ENCODE assay signal across 24 cellular contexts in genomic region chr4:138078264-138078663, GRCh38.
"Had no signal": no experiment of that assay in that cellular context is flagged by ENCODE, and none has a peak within 500 bp of the region (broad histone marks: within the 10 kb centered on the region; RNA-seq: fewer than 3 reads in every experiment).

No MANE protein-coding gene starts in this region.

- H3K9me3 ChIP-seq: esophagus squamous epithelium, pancreas, psoas muscle, right atrium auricular region, thyroid gland had no signal

- H3K4me1 ChIP-seq: esophagus squamous epithelium, foreskin keratinocyte, pancreas, psoas muscle, right atrium auricular region, thyroid gland had no signal

- H3K27me3 ChIP-seq: brain microvascular endothelial cell, esophagus squamous epithelium, foreskin keratinocyte, pancreas, right atrium auricular region, thyroid gland had no signal

- H3K4me3 ChIP-seq: esophagus squamous epithelium, pancreas, psoas muscle, right atrium auricular region, thyroid gland had no signal

- H3K27ac ChIP-seq: brain microvascular endothelial cell, esophagus squamous epithelium, foreskin keratinocyte, pancreas, psoas muscle, right atrium auricular region, thyroid gland, VCaP had no signal

- DNase-seq: activated CD4-positive, alpha-beta T cell treated with anti-CD3 and anti-CD28 coated beads, Interleukin-2, amount 10 ng/mL, durations not matched to agents 7 days and 5 days; activated CD4-positive, CD25-positive, alpha-beta regulatory T cell treated with anti-CD3 and anti-CD28 coated beads, Interleukin-2, amount 50 U/mL, for 72 hours; activated CD8-positive, alpha-beta memory T cell treated with anti-CD3 and anti-CD28 coated beads, Interleukin-2, amount 10 ng/mL, durations not matched to agents 7 days and 5 days; activated CD8-positive, alpha-beta T cell treated with anti-CD3 and anti-CD28 coated beads for 36 hours; activated effector memory CD4-positive, alpha-beta T cell treated with anti-CD3 and anti-CD28 coated beads, Interleukin-2, amount 50 U/mL, for 16 hours; activated naive CD4-positive, alpha-beta T cell treated with anti-CD3 and anti-CD28 coated beads, Interleukin-2, amount 50 U/mL, for 16 hours; activated T-cell treated with anti-CD3 and anti-CD28 coated beads for 4 hours; anterior cingulate cortex; brain microvascular endothelial cell; central memory CD4-positive, alpha-beta T cell; effector memory CD8-positive, alpha-beta T cell; esophagus squamous epithelium; foreskin keratinocyte; kidney glomerular epithelial cell; left ventricle myocardium superior; mammary epithelial cell; pancreas; psoas muscle; stimulated activated CD4-positive, alpha-beta T cell treated with anti-CD3 and anti-CD28 coated beads, Interleukin-12 subunit alpha, Interleukin-12 subunit beta, amount 100 ng/mL, for 4 hours; substantia nigra; thyroid gland had no signal

- FAIRE-seq: pancreas had no signal

- ATAC-seq: activated CD8-positive, alpha-beta memory T cell treated with anti-CD3 and anti-CD28 coated beads, Interleukin-2, amount 10 ng/mL, durations not matched to agents 7 days and 5 days; activated CD8-positive, alpha-beta T cell treated with anti-CD3 and anti-CD28 coated beads for 36 hours; effector memory CD8-positive, alpha-beta T cell; foreskin keratinocyte; natural killer cell treated with Interleukin-12 subunit alpha and Interleukin-12 subunit beta and Interleukin-15 and Interleukin-18, amount 100 ng/mL, for 72 hours; pancreas; psoas muscle had no signal

- H3K36me3 ChIP-seq: brain microvascular endothelial cell, esophagus squamous epithelium, pancreas, right atrium auricular region, thyroid gland had no signal
